13 cellular contexts compared by ENCODE assay signal in genomic region chr4:13766722-13767495, GRCh38.
"Had no signal": no experiment of that assay in that cellular context is flagged by ENCODE, and none has a peak within 500 bp of the region (broad histone marks: within the 10 kb centered on the region; RNA-seq: fewer than 3 reads in every experiment).

No MANE protein-coding gene starts in this region.

- H3K4me3 ChIP-seq: body of pancreas, gastrocnemius medialis had no signal

- ATAC-seq: activated CD8-positive, alpha-beta memory T cell treated with anti-CD3 and anti-CD28 coated beads, Interleukin-2, amount 10 ng/mL, durations not matched to agents 7 days and 5 days; body of pancreas; gastrocnemius medialis; stimulated activated naive CD8-positive, alpha-beta T cell treated with anti-CD3 and anti-CD28 coated beads, Interleukin-15, Interleukin-2, amounts not matched to agents 100 U/mL and 50 U/mL, for 24 hours had no signal

- DNase-seq: activated CD4-positive, alpha-beta T cell treated with anti-CD3 and anti-CD28 coated beads, Interleukin-2, amount 50 U/mL, for 4 hours; activated CD4-positive, CD25-positive, alpha-beta regulatory T cell treated with anti-CD3 and anti-CD28 coated beads, Interleukin-2, amount 50 U/mL, for 72 hours; activated CD8-positive, alpha-beta memory T cell treated with anti-CD3 and anti-CD28 coated beads, Interleukin-2, amount 10 ng/mL, durations not matched to agents 7 days and 5 days; activated effector memory CD4-positive, alpha-beta T cell treated with Interleukin-2 at 50 U/mL for 16 hours; activated T-cell treated with anti-CD3 and anti-CD28 coated beads, Interleukin-2, amount 50 U/mL, for 24 hours; cerebellar nuclear complex; gastrocnemius medialis; naive B cell; stimulated activated CD4-positive, alpha-beta T cell treated with anti-CD3 and anti-CD28 coated beads, Interleukin-4, amount 100 ng/mL, for 1 hour; stimulated activated CD8-positive, alpha-beta memory T cell treated with anti-CD3 and anti-CD28 coated beads, Interleukin-4, amount 100 ng/mL, for 48 hours; stimulated activated naive CD8-positive, alpha-beta T cell treated with anti-CD3 and anti-CD28 coated beads, Interleukin-15, Interleukin-2, amounts not matched to agents 100 U/mL and 50 U/mL, for 24 hours; T-helper 9 cell had no signal
